In the genomic region with DNA sequence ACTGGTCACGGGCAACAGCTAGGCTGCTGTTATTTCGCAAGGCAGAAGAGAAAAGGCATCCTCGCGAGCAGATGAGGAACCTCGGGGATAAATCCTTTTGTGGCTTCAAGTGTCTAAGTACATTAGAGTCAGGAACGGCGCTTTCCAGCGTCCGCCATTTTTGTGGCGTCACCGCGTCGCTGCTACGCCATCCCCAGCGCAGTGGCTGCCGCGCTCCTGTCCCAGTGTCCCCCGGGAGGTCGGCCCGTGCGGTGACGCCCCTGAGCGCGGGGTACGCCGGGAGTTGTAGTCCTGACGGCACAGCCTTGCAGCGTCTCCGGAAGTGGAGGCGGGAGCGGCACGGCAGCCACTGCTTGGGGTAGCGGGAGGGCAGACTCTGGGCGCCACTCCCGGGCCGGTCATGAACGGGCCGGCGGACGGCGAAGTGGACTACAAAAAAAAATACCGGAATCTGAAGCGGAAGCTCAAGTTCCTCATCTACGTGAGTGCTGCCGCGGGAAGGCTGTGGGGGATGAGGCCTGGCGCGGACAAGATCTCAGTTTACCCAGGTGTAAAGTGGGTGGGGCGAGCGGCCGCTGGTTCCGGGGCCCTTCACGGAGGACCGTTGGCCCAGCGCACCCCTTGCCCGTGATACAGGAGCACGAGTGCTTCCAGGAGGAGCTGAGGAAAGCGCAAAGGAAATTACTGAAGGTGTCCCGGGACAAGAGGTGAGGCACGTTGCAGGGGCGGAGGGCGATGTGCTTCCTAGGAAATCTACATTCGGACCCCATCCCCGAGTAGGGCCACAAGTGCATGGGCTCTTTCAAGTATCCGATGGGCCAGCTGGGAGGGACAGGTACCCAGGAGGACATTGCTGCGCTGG, we compare ENCODE assay signal across 1 cellular context.
TF ChIP-seq lines count a peak whose summit lies in the region.

A gene with protein sequence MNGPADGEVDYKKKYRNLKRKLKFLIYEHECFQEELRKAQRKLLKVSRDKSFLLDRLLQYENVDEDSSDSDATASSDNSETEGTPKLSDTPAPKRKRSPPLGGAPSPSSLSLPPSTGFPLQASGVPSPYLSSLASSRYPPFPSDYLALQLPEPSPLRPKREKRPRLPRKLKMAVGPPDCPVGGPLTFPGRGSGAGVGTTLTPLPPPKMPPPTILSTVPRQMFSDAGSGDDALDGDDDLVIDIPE (plus strand): TSS at position 331 of the 862 bp plus-strand sequence. CDS start 70 bp downstream, at position 401.

TF ChIP-seq in GM12878, 131 proteins besides CTCF, POLR2A, EP300 and RAD21 (continued from another document):
- TF ChIP-seq, protein P1, sequence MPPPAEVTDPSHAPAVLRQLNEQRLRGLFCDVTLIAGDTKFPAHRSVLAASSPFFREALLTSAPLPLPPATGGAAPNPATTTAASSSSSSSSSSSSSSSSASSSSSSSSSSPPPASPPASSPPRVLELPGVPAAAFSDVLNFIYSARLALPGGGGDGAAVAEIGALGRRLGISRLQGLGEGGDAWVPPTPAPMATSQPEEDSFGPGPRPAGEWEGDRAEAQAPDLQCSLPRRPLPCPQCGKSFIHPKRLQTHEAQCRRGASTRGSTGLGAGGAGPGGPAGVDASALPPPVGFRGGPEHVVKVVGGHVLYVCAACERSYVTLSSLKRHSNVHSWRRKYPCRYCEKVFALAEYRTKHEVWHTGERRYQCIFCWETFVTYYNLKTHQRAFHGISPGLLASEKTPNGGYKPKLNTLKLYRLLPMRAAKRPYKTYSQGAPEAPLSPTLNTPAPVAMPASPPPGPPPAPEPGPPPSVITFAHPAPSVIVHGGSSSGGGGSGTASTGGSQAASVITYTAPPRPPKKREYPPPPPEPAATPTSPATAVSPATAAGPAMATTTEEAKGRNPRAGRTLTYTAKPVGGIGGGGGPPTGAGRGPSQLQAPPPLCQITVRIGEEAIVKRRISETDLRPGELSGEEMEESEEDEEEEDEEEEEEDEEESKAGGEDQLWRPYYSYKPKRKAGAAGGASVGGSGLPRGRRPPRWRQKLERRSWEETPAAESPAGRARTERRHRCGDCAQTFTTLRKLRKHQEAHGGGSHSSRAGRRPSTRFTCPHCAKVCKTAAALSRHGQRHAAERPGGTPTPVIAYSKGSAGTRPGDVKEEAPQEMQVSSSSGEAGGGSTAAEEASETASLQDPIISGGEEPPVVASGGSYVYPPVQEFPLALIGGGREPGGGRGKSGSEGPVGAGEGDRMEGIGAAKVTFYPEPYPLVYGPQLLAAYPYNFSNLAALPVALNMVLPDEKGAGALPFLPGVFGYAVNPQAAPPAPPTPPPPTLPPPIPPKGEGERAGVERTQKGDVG (CRISPR knock-in tag; IDR thresholded peaks at IDR 0.05) = no peak
- TF ChIP-seq, protein P2, sequence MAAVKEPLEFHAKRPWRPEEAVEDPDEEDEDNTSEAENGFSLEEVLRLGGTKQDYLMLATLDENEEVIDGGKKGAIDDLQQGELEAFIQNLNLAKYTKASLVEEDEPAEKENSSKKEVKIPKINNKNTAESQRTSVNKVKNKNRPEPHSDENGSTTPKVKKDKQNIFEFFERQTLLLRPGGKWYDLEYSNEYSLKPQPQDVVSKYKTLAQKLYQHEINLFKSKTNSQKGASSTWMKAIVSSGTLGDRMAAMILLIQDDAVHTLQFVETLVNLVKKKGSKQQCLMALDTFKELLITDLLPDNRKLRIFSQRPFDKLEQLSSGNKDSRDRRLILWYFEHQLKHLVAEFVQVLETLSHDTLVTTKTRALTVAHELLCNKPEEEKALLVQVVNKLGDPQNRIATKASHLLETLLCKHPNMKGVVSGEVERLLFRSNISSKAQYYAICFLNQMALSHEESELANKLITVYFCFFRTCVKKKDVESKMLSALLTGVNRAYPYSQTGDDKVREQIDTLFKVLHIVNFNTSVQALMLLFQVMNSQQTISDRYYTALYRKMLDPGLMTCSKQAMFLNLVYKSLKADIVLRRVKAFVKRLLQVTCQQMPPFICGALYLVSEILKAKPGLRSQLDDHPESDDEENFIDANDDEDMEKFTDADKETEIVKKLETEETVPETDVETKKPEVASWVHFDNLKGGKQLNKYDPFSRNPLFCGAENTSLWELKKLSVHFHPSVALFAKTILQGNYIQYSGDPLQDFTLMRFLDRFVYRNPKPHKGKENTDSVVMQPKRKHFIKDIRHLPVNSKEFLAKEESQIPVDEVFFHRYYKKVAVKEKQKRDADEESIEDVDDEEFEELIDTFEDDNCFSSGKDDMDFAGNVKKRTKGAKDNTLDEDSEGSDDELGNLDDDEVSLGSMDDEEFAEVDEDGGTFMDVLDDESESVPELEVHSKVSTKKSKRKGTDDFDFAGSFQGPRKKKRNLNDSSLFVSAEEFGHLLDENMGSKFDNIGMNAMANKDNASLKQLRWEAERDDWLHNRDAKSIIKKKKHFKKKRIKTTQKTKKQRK (IDR thresholded peaks at IDR 0.05; ENCODE audit: low read depth, low read length) = no peak
- TF ChIP-seq BCL11A (IDR thresholded peaks at IDR 0.05; ENCODE audit: low read depth, low read length) = no peak
- peak; percentile 98 for TF ChIP-seq CREM (IDR thresholded peaks at IDR 0.05; ENCODE audit: low read depth)
- TF ChIP-seq SMC3 (IDR thresholded peaks at IDR 0.05; ENCODE audit: borderline replicate concordance, low read length) = no peak
- no peak for TF ChIP-seq EZH2 (IDR thresholded peaks at IDR 0.05; ENCODE audit: borderline replicate concordance, control insufficient read depth, low read depth, low read length)
- TF ChIP-seq, protein P3, sequence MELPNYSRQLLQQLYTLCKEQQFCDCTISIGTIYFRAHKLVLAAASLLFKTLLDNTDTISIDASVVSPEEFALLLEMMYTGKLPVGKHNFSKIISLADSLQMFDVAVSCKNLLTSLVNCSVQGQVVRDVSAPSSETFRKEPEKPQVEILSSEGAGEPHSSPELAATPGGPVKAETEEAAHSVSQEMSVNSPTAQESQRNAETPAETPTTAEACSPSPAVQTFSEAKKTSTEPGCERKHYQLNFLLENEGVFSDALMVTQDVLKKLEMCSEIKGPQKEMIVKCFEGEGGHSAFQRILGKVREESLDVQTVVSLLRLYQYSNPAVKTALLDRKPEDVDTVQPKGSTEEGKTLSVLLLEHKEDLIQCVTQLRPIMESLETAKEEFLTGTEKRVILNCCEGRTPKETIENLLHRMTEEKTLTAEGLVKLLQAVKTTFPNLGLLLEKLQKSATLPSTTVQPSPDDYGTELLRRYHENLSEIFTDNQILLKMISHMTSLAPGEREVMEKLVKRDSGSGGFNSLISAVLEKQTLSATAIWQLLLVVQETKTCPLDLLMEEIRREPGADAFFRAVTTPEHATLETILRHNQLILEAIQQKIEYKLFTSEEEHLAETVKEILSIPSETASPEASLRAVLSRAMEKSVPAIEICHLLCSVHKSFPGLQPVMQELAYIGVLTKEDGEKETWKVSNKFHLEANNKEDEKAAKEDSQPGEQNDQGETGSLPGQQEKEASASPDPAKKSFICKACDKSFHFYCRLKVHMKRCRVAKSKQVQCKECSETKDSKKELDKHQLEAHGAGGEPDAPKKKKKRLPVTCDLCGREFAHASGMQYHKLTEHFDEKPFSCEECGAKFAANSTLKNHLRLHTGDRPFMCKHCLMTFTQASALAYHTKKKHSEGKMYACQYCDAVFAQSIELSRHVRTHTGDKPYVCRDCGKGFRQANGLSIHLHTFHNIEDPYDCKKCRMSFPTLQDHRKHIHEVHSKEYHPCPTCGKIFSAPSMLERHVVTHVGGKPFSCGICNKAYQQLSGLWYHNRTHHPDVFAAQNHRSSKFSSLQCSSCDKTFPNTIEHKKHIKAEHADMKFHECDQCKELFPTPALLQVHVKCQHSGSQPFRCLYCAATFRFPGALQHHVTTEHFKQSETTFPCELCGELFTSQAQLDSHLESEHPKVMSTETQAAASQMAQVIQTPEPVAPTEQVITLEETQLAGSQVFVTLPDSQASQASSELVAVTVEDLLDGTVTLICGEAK (IDR thresholded peaks at IDR 0.05; ENCODE audit: borderline replicate concordance) = peak; percentile 76; the same call in 1 of the 2 replicates
- TF ChIP-seq, protein P4, sequence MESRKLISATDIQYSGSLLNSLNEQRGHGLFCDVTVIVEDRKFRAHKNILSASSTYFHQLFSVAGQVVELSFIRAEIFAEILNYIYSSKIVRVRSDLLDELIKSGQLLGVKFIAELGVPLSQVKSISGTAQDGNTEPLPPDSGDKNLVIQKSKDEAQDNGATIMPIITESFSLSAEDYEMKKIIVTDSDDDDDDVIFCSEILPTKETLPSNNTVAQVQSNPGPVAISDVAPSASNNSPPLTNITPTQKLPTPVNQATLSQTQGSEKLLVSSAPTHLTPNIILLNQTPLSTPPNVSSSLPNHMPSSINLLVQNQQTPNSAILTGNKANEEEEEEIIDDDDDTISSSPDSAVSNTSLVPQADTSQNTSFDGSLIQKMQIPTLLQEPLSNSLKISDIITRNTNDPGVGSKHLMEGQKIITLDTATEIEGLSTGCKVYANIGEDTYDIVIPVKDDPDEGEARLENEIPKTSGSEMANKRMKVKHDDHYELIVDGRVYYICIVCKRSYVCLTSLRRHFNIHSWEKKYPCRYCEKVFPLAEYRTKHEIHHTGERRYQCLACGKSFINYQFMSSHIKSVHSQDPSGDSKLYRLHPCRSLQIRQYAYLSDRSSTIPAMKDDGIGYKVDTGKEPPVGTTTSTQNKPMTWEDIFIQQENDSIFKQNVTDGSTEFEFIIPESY (IDR thresholded peaks at IDR 0.05) = no peak
- TF ChIP-seq RAD51 (IDR thresholded peaks at IDR 0.05) = peak; percentile 73
- peak; percentile 59; the same call in 1 of the 2 replicates for TF ChIP-seq POLR2AphosphoS5 (IDR thresholded peaks at IDR 0.05; ENCODE audit: low read length)
- no peak for TF ChIP-seq CBX5 (IDR thresholded peaks at IDR 0.05; ENCODE audit: low read depth)
- TF ChIP-seq ZNF207 (IDR thresholded peaks at IDR 0.05; ENCODE audit: borderline replicate concordance) = peak; percentile 18; the same call in 1 of the 2 replicates
- peak; percentile 86 for TF ChIP-seq SIX5 (IDR thresholded peaks at IDR 0.05; ENCODE audit: low read depth, low read length, severe bottlenecking)
- TF ChIP-seq YBX1 (IDR thresholded peaks at IDR 0.05) = no peak
- TF ChIP-seq SP1 (IDR thresholded peaks at IDR 0.05; ENCODE audit: low read depth, low read length) = peak; percentile 36
- 0 out of 2 replicates have a peak, but pooled peaks have one; percentile 12 for TF ChIP-seq LARP7 (IDR thresholded peaks at IDR 0.05)
- TF ChIP-seq ZNF24 (IDR thresholded peaks at IDR 0.05) = no peak
- no peak for TF ChIP-seq ZZZ3 (IDR thresholded peaks at IDR 0.05; ENCODE audit: control insufficient read depth, insufficient read length, low read depth)
- peak; percentile 80 to 83 for TF ChIP-seq EGR1 (IDR thresholded peaks at IDR 0.05; ENCODE audit: borderline replicate concordance in 1 of 2, low read depth in 2 of 2, low read length in 2 of 2)
- TF ChIP-seq, protein P5, sequence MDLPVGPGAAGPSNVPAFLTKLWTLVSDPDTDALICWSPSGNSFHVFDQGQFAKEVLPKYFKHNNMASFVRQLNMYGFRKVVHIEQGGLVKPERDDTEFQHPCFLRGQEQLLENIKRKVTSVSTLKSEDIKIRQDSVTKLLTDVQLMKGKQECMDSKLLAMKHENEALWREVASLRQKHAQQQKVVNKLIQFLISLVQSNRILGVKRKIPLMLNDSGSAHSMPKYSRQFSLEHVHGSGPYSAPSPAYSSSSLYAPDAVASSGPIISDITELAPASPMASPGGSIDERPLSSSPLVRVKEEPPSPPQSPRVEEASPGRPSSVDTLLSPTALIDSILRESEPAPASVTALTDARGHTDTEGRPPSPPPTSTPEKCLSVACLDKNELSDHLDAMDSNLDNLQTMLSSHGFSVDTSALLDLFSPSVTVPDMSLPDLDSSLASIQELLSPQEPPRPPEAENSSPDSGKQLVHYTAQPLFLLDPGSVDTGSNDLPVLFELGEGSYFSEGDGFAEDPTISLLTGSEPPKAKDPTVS (IDR thresholded peaks at IDR 0.05; ENCODE audit: low read depth, low read length) = no peak
